Comparison of ENCODE assay signal across 25 cellular contexts in genomic region chr2:238602223-238602945, GRCh38.
A peak's percentile ranks its signal among the peaks of the same experiment; 100 is the strongest.
DNase-seq lines count a peak whose midpoint lies in the region; ATAC-seq, FAIRE-seq and TF ChIP-seq lines count a peak whose summit lies in the region.
"Had no signal": no experiment of that assay in that cellular context is flagged by ENCODE, and none has a peak within 500 bp of the region (broad histone marks: within the 10 kb centered on the region; RNA-seq: fewer than 3 reads in every experiment).

No MANE protein-coding gene starts in this region.

- FAIRE-seq in HepG2 (lab: Jason Lieb, UNC): no peak

- BruUV-seq in MCF 10A (replicated peaks; lab: Mats Ljungman, UMichigan) (no TSS peak), mammary epithelial cell (replicated peaks; lab: Mats Ljungman, UMichigan) (no TSS peak), HepG2 (replicated peaks; lab: Mats Ljungman, UMichigan) (no TSS peak)

- H3K36me3 ChIP-seq in mammary epithelial cell (ENCODE audit: insufficient read depth, low read length) (no peaks in the 10 kb centered on the region), left ventricle myocardium inferior (no peaks in the 10 kb centered on the region), rectal smooth muscle tissue (ENCODE audit: control insufficient read depth, insufficient read depth, low read length) (no peaks in the 10 kb centered on the region), uterus (no peaks in the 10 kb centered on the region), HepG2 (replicated peaks in 1 of 2; ENCODE audit: control insufficient read depth in 1 of 2, insufficient read depth in 2 of 2, low read length in 2 of 2) (no peaks in the 10 kb centered on the region)

- H3K9me3 ChIP-seq in mammary epithelial cell (replicated peaks; ENCODE audit: insufficient read depth, low read length) (peaks cover 5% of the 10 kb centered on the region), left ventricle myocardium inferior (replicated peaks) (peaks cover 22% of the 10 kb centered on the region), uterus (no peaks in the 10 kb centered on the region), HepG2 (ENCODE audit: low read length) (peaks cover 8% of the 10 kb centered on the region)

- POLR2A ChIA-PET in MCF 10A (lab: Yijun Ruan, JAX): interaction anchor here (0.7 to 2.0 kb wide), 9 partner anchors 28 to 246 kb away, joined by 3 to 16 read pairs (median 4); partner anchors contain the start of gene TWIST2
- POLR2A ChIA-PET in HepG2 (lab: Yijun Ruan, JAX): no interaction called here

- H3K27me3 ChIP-seq in mammary epithelial cell (ENCODE audit: insufficient read depth, low read length) (no peaks in the 10 kb centered on the region), left ventricle myocardium inferior (ENCODE audit: low read depth) (peaks cover 8% of the 10 kb centered on the region), rectal smooth muscle tissue (ENCODE audit: control insufficient read depth, insufficient read depth, low read length) (no peaks in the 10 kb centered on the region), uterus (no peaks in the 10 kb centered on the region), HepG2 (ENCODE audit: control insufficient read depth in 1 of 2, insufficient read depth in 2 of 2, low read length in 2 of 2) (peaks cover 1 to 38% of the 10 kb centered on the region in 2 experiments; a peak in 4 of 5 replicates)

- intact Hi-C loops in MCF 10A (cut with micrococcal nuclease) (no loop called here), mammary epithelial cell (cut with micrococcal nuclease) (no loop called here), left ventricle myocardium inferior (cut with micrococcal nuclease) (no loop called here), uterus (cut with DNase I; ENCODE audit: low total_unique reads) (no loop called here), HepG2 (cut with micrococcal nuclease; ENCODE audit: unreplicated experiment) (no loop called here)

- H3K27me3 Mint-ChIP-seq in MCF 10A (ENCODE audit: insufficient read depth, unreplicated experiment): no peaks in the 10 kb centered on the region

- H3K9ac ChIP-seq in mammary epithelial cell (ENCODE audit: insufficient read depth, low read length) (no peak overlapping the region), rectal smooth muscle tissue (ENCODE audit: low read length) (no peak overlapping the region), HepG2 (ENCODE audit: insufficient read depth, low read depth, low read length) (no peak overlapping the region)
- H3K9ac ChIP-seq: SK-N-SH had no signal

- in situ Hi-C loops in mammary epithelial cell (cut with MboI; ENCODE audit: low sequenced_read_pairs in 2 of 2) (no loop called here), HepG2 (cut with HindIII; ENCODE audit: extremely low pct_ligation_motif_present, low pct_unique_long_range_greater_than_20kb) (no loop called here)

- H3K4me1 ChIP-seq in mammary epithelial cell (ENCODE audit: insufficient read depth, low read length) (peaks cover 14% of the 10 kb centered on the region), left ventricle myocardium inferior (peaks cover 25% of the 10 kb centered on the region), rectal smooth muscle tissue (ENCODE audit: control insufficient read depth, insufficient read depth, low read length) (peaks cover 19% of the 10 kb centered on the region), uterus (peaks cover 11 to 17% of the 10 kb centered on the region in 2 donors), HepG2 (ENCODE audit: insufficient read depth, low read length) (peaks cover 7% of the 10 kb centered on the region; the same call in 1 of the 2 replicates)

- no peak for ATAC-seq in GM18519 (IDR thresholded peaks at IDR 0.05; ENCODE audit: low FRiP score, unreplicated experiment)
- no peak for ATAC-seq in HepG2
- ATAC-seq: activated CD8-positive, alpha-beta T cell treated with anti-CD3 and anti-CD28 coated beads, Interleukin-2, amount 10 ng/mL, durations not matched to agents 7 days and 5 days; HCT116; left lobe of liver; stimulated activated effector memory CD8-positive, alpha-beta T cell treated with anti-CD3 and anti-CD28 coated beads, Interleukin-12 subunit alpha, Interleukin-12 subunit beta, amount 100 ng/mL, for 72 hours had no signal

- TF ChIP-seq CTCF in MCF 10A (IDR thresholded peaks at IDR 0.05; ENCODE audit: unreplicated experiment) (no peak), mammary epithelial cell (conservative IDR thresholded peaks at IDR 0.05 in 1 of 2, IDR thresholded peaks at IDR 0.05 in 1 of 2; ENCODE audit: extremely low read depth in 1 of 2, insufficient read depth in 1 of 2, low read depth in 1 of 2, low read length in 2 of 2) (no peak), left ventricle myocardium inferior (IDR thresholded peaks at IDR 0.05; ENCODE audit: borderline replicate concordance) (no peak), uterus (IDR thresholded peaks at IDR 0.05) (no peak), HepG2 (CRISPR knock-in tag; IDR thresholded peaks at IDR 0.05) (no peak)

- 37% methylated on average over 6 of the region's 6 CpGs for WGBS in mammary epithelial cell (ENCODE audit: low coverage, missing lambda C conversion rate)
- 14% methylated on average over 6 of the region's 6 CpGs for WGBS in HepG2 (ENCODE audit: low lambda C conversion rate)

- H4K20me1 ChIP-seq in mammary epithelial cell (ENCODE audit: insufficient read depth, low read length) (no peaks in the 10 kb centered on the region), HepG2 (ENCODE audit: insufficient read depth, low read length) (no peaks in the 10 kb centered on the region)

- H3K27ac ChIP-seq in mammary epithelial cell (ENCODE audit: insufficient read depth, low read depth, low read length) (no peak overlapping the region), left ventricle myocardium inferior (replicated peaks) (peak overlapping the region; percentile 66), rectal smooth muscle tissue (ENCODE audit: low read depth, low read length) (peak overlapping the region; percentile 81), uterus (peak overlapping the region; percentile 86 to 96), HepG2 (ENCODE audit: extremely low read length, insufficient read depth, low read length) (no peak overlapping the region)

- H3K4me3 Mint-ChIP-seq in MCF 10A (ENCODE audit: unreplicated experiment): no peak overlapping the region
- H3K4me3 Mint-ChIP-seq: activated CD8-positive, alpha-beta T cell treated with anti-CD3 and anti-CD28 coated beads, Interleukin-2, amount 10 ng/mL, durations not matched to agents 7 days and 5 days; activated naive CD4-positive, alpha-beta T cell treated with anti-CD3 and anti-CD28 coated beads for 36 hours; activated T-cell treated with anti-CD3 and anti-CD28 coated beads, Interleukin-2, amount 50 U/mL, for 24 hours; B cell; stimulated activated effector memory CD8-positive, alpha-beta T cell treated with anti-CD3 and anti-CD28 coated beads, Interleukin-12 subunit alpha, Interleukin-12 subunit beta, amount 100 ng/mL, for 72 hours had no signal

- peak overlapping the region; percentile 41 for H3K27ac Mint-ChIP-seq in MCF 10A (ENCODE audit: low read depth, unreplicated experiment)
- H3K27ac Mint-ChIP-seq: activated CD8-positive, alpha-beta T cell treated with anti-CD3 and anti-CD28 coated beads, Interleukin-2, amount 10 ng/mL, durations not matched to agents 7 days and 5 days; activated naive CD4-positive, alpha-beta T cell treated with anti-CD3 and anti-CD28 coated beads for 36 hours; activated T-cell treated with anti-CD3 and anti-CD28 coated beads, Interleukin-2, amount 50 U/mL, for 24 hours; B cell; stimulated activated effector memory CD8-positive, alpha-beta T cell treated with anti-CD3 and anti-CD28 coated beads, Interleukin-12 subunit alpha, Interleukin-12 subunit beta, amount 100 ng/mL, for 72 hours had no signal

- no peak for TF ChIP-seq EP300 in HepG2 (IDR thresholded peaks at IDR 0.05; ENCODE audit: low read depth in 2 of 2, low read length in 2 of 2)
- no peak for TF ChIP-seq EP300 in HepG2 (CRISPR knock-in tag; IDR thresholded peaks at IDR 0.05; ENCODE audit: borderline replicate concordance)

- TF ChIP-seq POLR2A in uterus (IDR thresholded peaks at IDR 0.05) (no peak), HepG2 (IDR thresholded peaks at IDR 0.05; ENCODE audit: insufficient read depth in 1 of 2, low read depth in 2 of 2, low read length in 2 of 2) (no peak)

- H3K79me2 ChIP-seq in mammary epithelial cell (ENCODE audit: insufficient read depth, low read length): no peaks in the 10 kb centered on the region
- no peaks in the 10 kb centered on the region for H3K79me2 ChIP-seq in HepG2 (ENCODE audit: insufficient read depth, low read length)

- H3K4me2 ChIP-seq in mammary epithelial cell (ENCODE audit: insufficient read depth, low read depth, low read length) (no peak overlapping the region), HepG2 (ENCODE audit: low read depth, low read length) (no peak overlapping the region)
- H3K4me2 ChIP-seq: SK-N-SH had no signal

- CTCF ChIA-PET in MCF 10A (lab: Yijun Ruan, JAX) (interaction anchor here (0.5 kb wide), 1 partner anchor 247 kb away, joined by 3 read pairs; no protein-coding TSS in a partner anchor), mammary epithelial cell (lab: Charles Lee; ENCODE audit: low non-redundant PET) (no interaction called here), HepG2 (lab: Yijun Ruan, JAX; ENCODE audit: low intra/inter-chr PET ratio, low total read pairs) (no interaction called here)

- H3K36me3 Mint-ChIP-seq in MCF 10A (ENCODE audit: insufficient read depth, unreplicated experiment): no peaks in the 10 kb centered on the region
- H3K36me3 Mint-ChIP-seq: stimulated activated effector memory CD8-positive, alpha-beta T cell treated with anti-CD3 and anti-CD28 coated beads, Interleukin-12 subunit alpha, Interleukin-12 subunit beta, amount 100 ng/mL, for 72 hours had no signal

- TF ChIP-seq RAD21 in HepG2 (CRISPR knock-in tag; IDR thresholded peaks at IDR 0.05): no peak

- peaks cover 24% of the 10 kb centered on the region for H3K4me1 Mint-ChIP-seq in MCF 10A (ENCODE audit: insufficient read depth, unreplicated experiment)
- H3K4me1 Mint-ChIP-seq: B cell; stimulated activated effector memory CD8-positive, alpha-beta T cell treated with anti-CD3 and anti-CD28 coated beads, Interleukin-12 subunit alpha, Interleukin-12 subunit beta, amount 100 ng/mL, for 72 hours had no signal

- DNase-seq in MCF 10A (ENCODE audit: unreplicated experiment) (no peak), mammary epithelial cell (no peak), left ventricle myocardium inferior (no peak), uterus (no peak), H4 (ENCODE audit: low spot score) (no peak), HepG2 (ENCODE audit: low spot score) (no peak)
- DNase-seq: 8988T; activated CD4-positive, CD25-positive, alpha-beta regulatory T cell treated with anti-CD3 and anti-CD28 coated beads, Interleukin-2, amount 50 U/mL, for 72 hours; activated CD8-positive, alpha-beta T cell treated with anti-CD3 and anti-CD28 coated beads, Interleukin-2, amount 10 ng/mL, durations not matched to agents 7 days and 5 days; activated naive CD4-positive, alpha-beta T cell treated with anti-CD3 and anti-CD28 coated beads for 36 hours; activated T-cell treated with anti-CD3 and anti-CD28 coated beads, Interleukin-2, amount 50 U/mL, for 24 hours; aorta; Calu3; effector memory CD4-positive, alpha-beta T cell; head of caudate nucleus; Kasumi-1; NCI-H1092 treated with DMSO at 0.1 percent for 48 hours; NCI-H510A; SK-N-SH had no signal

- dilution Hi-C loops in mammary epithelial cell (cut with HindIII; ENCODE audit: low sequenced_read_pairs): no loop called here

- H3K4me3 ChIP-seq in mammary epithelial cell (replicated peaks in 1 of 3; ENCODE audit: insufficient read depth in 1 of 3, low read depth in 2 of 3, low read length in 3 of 3) (no peak overlapping the region), left ventricle myocardium inferior (no peak overlapping the region), rectal smooth muscle tissue (ENCODE audit: low read length) (no peak overlapping the region), uterus (no peak overlapping the region), HepG2 (replicated peaks in 1 of 3; ENCODE audit: insufficient read depth in 1 of 3, low read depth in 2 of 3, low read length in 3 of 3) (no peak overlapping the region)

- no peak overlapping the region for H2AFZ ChIP-seq in mammary epithelial cell (ENCODE audit: low read depth, low read length)
- no peak overlapping the region for H2AFZ ChIP-seq in HepG2 (ENCODE audit: low read length)

- peaks cover 23% of the 10 kb centered on the region for H3K9me3 Mint-ChIP-seq in MCF 10A (ENCODE audit: unreplicated experiment)

Comparison
In these comparisons a context has a peak if more than half of its experiments do, and no peak if none do; other contexts are left out.
1. H3K27ac ChIP-seq: peak in left ventricle myocardium inferior (single experiment), rectal smooth muscle tissue (single experiment) and uterus (2 of 2); none in mammary epithelial cell (single experiment) and HepG2 (single experiment).